25 cellular contexts compared by ENCODE assay signal in the genomic region with DNA sequence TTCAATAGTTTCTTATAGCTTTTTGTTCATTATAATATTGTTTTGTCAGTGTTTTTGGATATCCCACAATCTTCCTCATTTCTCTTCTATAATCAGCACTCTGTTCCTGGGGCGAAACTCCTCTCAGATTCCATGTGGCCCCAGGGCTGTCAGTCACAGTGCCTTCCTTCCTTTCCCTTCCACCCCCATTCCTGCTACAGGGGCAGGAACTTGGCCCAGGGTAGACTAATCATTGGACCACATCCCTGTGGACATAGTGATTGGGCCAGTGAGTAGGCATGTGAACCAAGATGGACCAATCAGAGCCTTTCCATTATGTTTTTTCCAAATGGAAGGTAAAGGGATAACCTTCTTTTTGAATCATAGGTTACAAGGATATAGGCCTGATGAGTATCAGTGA.
"Had no signal": no experiment of that assay in that cellular context is flagged by ENCODE, and none has a peak within 500 bp of the region (broad histone marks: within the 10 kb centered on the region; RNA-seq: fewer than 3 reads in every experiment).

No MANE protein-coding gene starts in this region.

- H3K36me3 ChIP-seq: esophagus squamous epithelium, left ventricle myocardium inferior, neutrophil, thoracic aorta had no signal

- H3K27ac Mint-ChIP-seq: activated CD4-positive, alpha-beta memory T cell treated with anti-CD3 and anti-CD28 coated beads, Interleukin-2, amount 10 ng/mL, durations not matched to agents 7 days and 5 days; activated CD4-positive, alpha-beta T cell treated with anti-CD3 and anti-CD28 coated beads, Interleukin-2, amount 10 ng/mL, durations not matched to agents 7 days and 5 days; activated naive CD8-positive, alpha-beta T cell; activated T-helper 17 cell treated with anti-CD3 and anti-CD28 coated beads, Interleukin-2, amount 50 U/mL, for 72 hours; progenitor cell of endocrine pancreas; stimulated activated naive CD8-positive, alpha-beta T cell treated with anti-CD3 and anti-CD28 coated beads, Interleukin-15, Interleukin-2, amounts not matched to agents 100 ng/mL and 50 ng/mL, for 24 hours had no signal

- H3K27me3 ChIP-seq: esophagus squamous epithelium, neutrophil had no signal

- ATAC-seq: activated T-cell treated with anti-CD3 and anti-CD28 coated beads, Interleukin-2, amount 50 U/mL, for 4 hours; activated T-helper 17 cell treated with anti-CD3 and anti-CD28 coated beads, Interleukin-2, amount 50 U/mL, for 72 hours; sciatic nerve had no signal

- H3K4me3 Mint-ChIP-seq: activated CD4-positive, alpha-beta memory T cell treated with anti-CD3 and anti-CD28 coated beads, Interleukin-2, amount 10 ng/mL, durations not matched to agents 7 days and 5 days; activated CD4-positive, alpha-beta T cell treated with anti-CD3 and anti-CD28 coated beads, Interleukin-2, amount 10 ng/mL, durations not matched to agents 7 days and 5 days; activated naive CD8-positive, alpha-beta T cell; activated T-cell treated with anti-CD3 and anti-CD28 coated beads, Interleukin-2, amount 50 U/mL, for 4 hours; activated T-helper 17 cell treated with anti-CD3 and anti-CD28 coated beads, Interleukin-2, amount 50 U/mL, for 72 hours; central memory CD8-positive, alpha-beta T cell; nephron; stimulated activated naive CD8-positive, alpha-beta T cell treated with anti-CD3 and anti-CD28 coated beads, Interleukin-15, Interleukin-2, amounts not matched to agents 100 ng/mL and 50 ng/mL, for 24 hours had no signal

- H3K27me3 Mint-ChIP-seq: activated CD4-positive, alpha-beta memory T cell treated with anti-CD3 and anti-CD28 coated beads, Interleukin-2, amount 10 ng/mL, durations not matched to agents 7 days and 5 days; activated CD4-positive, alpha-beta T cell treated with anti-CD3 and anti-CD28 coated beads, Interleukin-2, amount 10 ng/mL, durations not matched to agents 7 days and 5 days; activated naive CD8-positive, alpha-beta T cell; activated T-helper 17 cell treated with anti-CD3 and anti-CD28 coated beads, Interleukin-2, amount 50 U/mL, for 72 hours; central memory CD8-positive, alpha-beta T cell; progenitor cell of endocrine pancreas; stimulated activated naive CD8-positive, alpha-beta T cell treated with anti-CD3 and anti-CD28 coated beads, Interleukin-15, Interleukin-2, amounts not matched to agents 100 ng/mL and 50 ng/mL, for 24 hours had no signal

- H3K9me3 ChIP-seq: esophagus squamous epithelium, neutrophil, thoracic aorta had no signal

- H3K4me1 Mint-ChIP-seq: activated CD4-positive, alpha-beta memory T cell treated with anti-CD3 and anti-CD28 coated beads, Interleukin-2, amount 10 ng/mL, durations not matched to agents 7 days and 5 days; activated CD4-positive, alpha-beta T cell treated with anti-CD3 and anti-CD28 coated beads, Interleukin-2, amount 10 ng/mL, durations not matched to agents 7 days and 5 days; central memory CD8-positive, alpha-beta T cell had no signal

- H3K9me3 Mint-ChIP-seq: activated CD4-positive, alpha-beta memory T cell treated with anti-CD3 and anti-CD28 coated beads, Interleukin-2, amount 10 ng/mL, durations not matched to agents 7 days and 5 days; activated T-cell treated with anti-CD3 and anti-CD28 coated beads, Interleukin-2, amount 50 U/mL, for 4 hours; central memory CD8-positive, alpha-beta T cell; nephron; stimulated activated naive CD8-positive, alpha-beta T cell treated with anti-CD3 and anti-CD28 coated beads, Interleukin-15, Interleukin-2, amounts not matched to agents 100 ng/mL and 50 ng/mL, for 24 hours had no signal

- H3K4me3 ChIP-seq: esophagus squamous epithelium, left ventricle myocardium inferior, lung, skin epidermis, thoracic aorta had no signal

- DNase-seq: activated CD4-positive, alpha-beta memory T cell treated with anti-CD3 and anti-CD28 coated beads, Interleukin-2, amount 10 ng/mL, durations not matched to agents 7 days and 5 days; activated CD4-positive, alpha-beta T cell treated with anti-CD3 and anti-CD28 coated beads for 1 hour; activated CD4-positive, alpha-beta T cell treated with anti-CD3 and anti-CD28 coated beads, Interleukin-2, amount 10 ng/mL, durations not matched to agents 7 days and 5 days; activated CD8-positive, alpha-beta memory T cell treated with anti-CD3 and anti-CD28 coated beads, Interleukin-2, amount 50 U/mL, for 48 hours; activated T-cell treated with anti-CD3 and anti-CD28 coated beads, Interleukin-2, amount 50 U/mL, for 4 hours; anterior cingulate cortex; dermis blood vessel endothelial cell; effector CD8-positive, alpha-beta T cell; esophagus squamous epithelium; left ventricle myocardium inferior; stimulated activated CD4-positive, alpha-beta T cell treated with anti-CD3 and anti-CD28 coated beads, Interleukin-12 subunit alpha, Interleukin-12 subunit beta, amount 100 ng/mL, for 4 hours; stimulated activated CD4-positive, alpha-beta T cell treated with anti-CD3 and anti-CD28 coated beads, Interleukin-4, amount 100 ng/mL, for 1 hour; T-helper 2 cell; trophoblast cell had no signal
